ENCODE assay signal across 1 cellular context in the genomic region with DNA sequence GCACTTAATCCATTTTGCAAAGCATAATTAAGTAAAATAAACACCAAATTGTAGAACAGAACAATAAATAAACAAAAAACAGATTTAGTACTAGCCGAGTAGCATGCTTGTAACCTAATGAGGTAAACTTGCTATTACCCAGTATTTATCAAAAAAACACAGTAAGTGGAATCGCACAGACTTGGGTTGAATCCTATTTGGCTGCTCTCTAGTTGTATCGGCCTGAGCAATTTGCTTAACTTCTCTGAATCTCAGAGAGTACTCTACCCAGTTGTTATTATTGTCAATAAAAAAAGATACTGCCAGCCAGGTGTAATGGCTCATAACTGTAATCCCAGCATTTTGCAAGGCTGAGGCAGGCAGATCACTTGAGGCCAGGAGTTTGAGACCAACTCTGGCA.
TF ChIP-seq lines count a peak whose summit lies in the region.

No MANE protein-coding gene starts in this region.

TF ChIP-seq in WTC11, 78 proteins besides CTCF, POLR2A, EP300 and RAD21 (continued from another document):
- TF ChIP-seq ZNF281 (CRISPR knock-in tag; IDR thresholded peaks at IDR 0.05) = no peak
- TF ChIP-seq ZNF232 (CRISPR knock-in tag; IDR thresholded peaks at IDR 0.05) = no peak
- TF ChIP-seq ATF1 (CRISPR knock-in tag; IDR thresholded peaks at IDR 0.05) = no peak
- TF ChIP-seq FOXP1 (CRISPR knock-in tag; IDR thresholded peaks at IDR 0.05; ENCODE audit: borderline replicate concordance) = no peak
- TF ChIP-seq ZNF512 (CRISPR knock-in tag; IDR thresholded peaks at IDR 0.05; ENCODE audit: borderline replicate concordance) = no peak
- TF ChIP-seq E2F5 (CRISPR knock-in tag; IDR thresholded peaks at IDR 0.05) = no peak
- TF ChIP-seq HMGA2 (CRISPR knock-in tag; IDR thresholded peaks at IDR 0.05) = no peak
- no peak for TF ChIP-seq ATF6 (CRISPR knock-in tag; IDR thresholded peaks at IDR 0.05)
- TF ChIP-seq PREB (CRISPR knock-in tag; IDR thresholded peaks at IDR 0.05; ENCODE audit: borderline replicate concordance) = no peak
- no peak for TF ChIP-seq RELA (CRISPR knock-in tag; IDR thresholded peaks at IDR 0.05; ENCODE audit: borderline replicate concordance)
